ENCODE assay signal across 15 cellular contexts in genomic region chr14:102496955-102497744, GRCh38. TPM values are rescaled to one million over a fixed set of nuclear protein-coding genes. Genes with fewer than 3 reads are reported as not detected.
DNase-seq lines count a peak whose midpoint lies in the region; ATAC-seq and TF ChIP-seq lines count a peak whose summit lies in the region.
"Had no signal": no experiment of that assay in that cellular context is flagged by ENCODE, and none has a peak within 500 bp of the region (broad histone marks: within the 10 kb centered on the region; RNA-seq: fewer than 3 reads in every experiment).

No MANE protein-coding gene starts in this region.

- peak; percentile 69 for DNase-seq in H7
- peak; percentile 75 for DNase-seq in RWPE2 (ENCODE audit: low spot score)
- DNase-seq in coronary artery (ENCODE audit: low spot score) = peak; percentile 71
- DNase-seq in psoas muscle = peak in 1 of 2 donors; percentile 54
- DNase-seq in esophagus muscularis mucosa (ENCODE audit: extremely low spot score) = no peak
- no peak for DNase-seq in NCI-H1436 treated with DMSO at 0.1 percent for 48 hours (lab: John Stamatoyannopoulos, UW)
- DNase-seq in NCI-H1694 treated with DMSO at 0.1 percent for 48 hours (lab: John Stamatoyannopoulos, UW) = no peak
- DNase-seq: DMS 273 treated with DMSO at 0.1 percent for 48 hours, GF-D8, KBM-7, NCI-H1436, NCI-H2081, NCI-H774, PC-3 had no signal

- H3K4me3 ChIP-seq in H7 (ENCODE audit: insufficient read depth, low read depth, low read length) (no peak overlapping the region), RWPE2 (ENCODE audit: severe bottlenecking) (no peak overlapping the region), coronary artery (no peak overlapping the region), psoas muscle (no peak overlapping the region), esophagus muscularis mucosa (no peak overlapping the region)

- H3K36me3 ChIP-seq in H7 (replicated peaks; ENCODE audit: control insufficient read depth, insufficient read depth, low read length) (peaks cover 1% of the 10 kb centered on the region), RWPE2 (ENCODE audit: low read depth) (no peaks in the 10 kb centered on the region), psoas muscle (ENCODE audit: insufficient read depth in 1 of 2, low read depth in 1 of 2) (peaks cover 0 to 8% of the 10 kb centered on the region in 2 donors), esophagus muscularis mucosa (peaks cover 20 to 67% (median 41%) of the 10 kb centered on the region in 4 donors)

- no peak for TF ChIP-seq CTCF in RWPE2 (IDR thresholded peaks at IDR 0.05; ENCODE audit: poor library complexity, severe bottlenecking)
- no peak for TF ChIP-seq CTCF in coronary artery (IDR thresholded peaks at IDR 0.05)
- TF ChIP-seq CTCF in psoas muscle (IDR thresholded peaks at IDR 0.05) = no peak
- TF ChIP-seq CTCF in esophagus muscularis mucosa (IDR thresholded peaks at IDR 0.05) = no peak

- H3K4me1 ChIP-seq in RWPE2 (ENCODE audit: insufficient read depth, poor library complexity, severe bottlenecking) (peaks cover 15% of the 10 kb centered on the region), psoas muscle (peaks cover 43% of the 10 kb centered on the region), esophagus muscularis mucosa (peaks cover 17 to 22% (median 21%) of the 10 kb centered on the region in 4 donors)

- no peak for TF ChIP-seq EP300 in esophagus muscularis mucosa (IDR thresholded peaks at IDR 0.05)

- WGBS in psoas muscle, 3 donors = 66 to 79% (median 73%) methylated on average over 42 of the region's 42 CpGs
- WGBS in esophagus muscularis mucosa = 90% methylated on average over 28 of the region's 42 CpGs

- ATAC-seq in RWPE2 (ENCODE audit: low read depth) = no peak
- no peak for ATAC-seq in psoas muscle
- ATAC-seq: PC-3 had no signal

- H3K27ac ChIP-seq in RWPE2 (ENCODE audit: poor library complexity, severe bottlenecking) (no peak overlapping the region), coronary artery (no peak overlapping the region), psoas muscle (peak overlapping the region; percentile 90), esophagus muscularis mucosa (replicated peaks in 1 of 4) (no peak overlapping the region)
- H3K27ac ChIP-seq: HL-60 had no signal

- intact Hi-C loops in psoas muscle (cut with DNase I) = loop anchor here in 1 of 2 donors (5.0 kb wide), 1 partner anchor 35 kb away; no protein-coding TSS in a partner anchor
- intact Hi-C loops in esophagus muscularis mucosa (cut with DNase I) = no loop called here

- TF ChIP-seq POLR2A in esophagus muscularis mucosa (IDR thresholded peaks at IDR 0.05; ENCODE audit: low read depth) = no peak

- H3K27me3 ChIP-seq in H7 (ENCODE audit: control insufficient read depth, insufficient read depth, low read length) (no peaks in the 10 kb centered on the region), RWPE2 (ENCODE audit: insufficient read depth, poor library complexity, severe bottlenecking) (no peaks in the 10 kb centered on the region), psoas muscle (ENCODE audit: insufficient read depth in 3 of 3, low read length in 2 of 3) (no peaks in the 10 kb centered on the region), esophagus muscularis mucosa (no peaks in the 10 kb centered on the region)

- H3K9me3 ChIP-seq in RWPE2 (ENCODE audit: severe bottlenecking) = no peaks in the 10 kb centered on the region
- H3K9me3 ChIP-seq in psoas muscle = no peaks in the 10 kb centered on the region
- no peaks in the 10 kb centered on the region for H3K9me3 ChIP-seq in esophagus muscularis mucosa

RNA-seq across cellular contexts. Expression of gene ANKRD9, which starts 12.4 kb away (rescaled TPM):
- 52.0 and 55.7 TPM in 2 replicates for total RNA-seq in H7 (2014; rRNA removed; shearing (Covaris generic))
- total RNA-seq in psoas muscle = 100 to 1,000 TPM in 2 of 4 donors, 10 to 100 TPM in 2; 48.1 to 126 (median 98.0) TPM
- polyA plus RNA-seq in psoas muscle = 10 to 100 TPM; 22.7 to 74.4 (median 36.6) TPM
- total RNA-seq in esophagus muscularis mucosa = 10 to 100 TPM; 33.2 to 74.0 (median 54.2) TPM

Comparison
In these comparisons a context has a peak if more than half of its experiments do, and no peak if none do; other contexts are left out.
1. DNase-seq: peak in H7 (single experiment), RWPE2 (single experiment) and coronary artery (single experiment); none in esophagus muscularis mucosa (single experiment), NCI-H1436 treated with DMSO at 0.1 percent for 48 hours (single experiment) and NCI-H1694 treated with DMSO at 0.1 percent for 48 hours (single experiment).